In genomic region chr2:216057688-216058193, GRCh38 we compare ENCODE assay signal across 8 cellular contexts. TPM values are rescaled to one million over a fixed set of nuclear protein-coding genes. Genes with fewer than 3 reads are reported as not detected.
DNase-seq lines count a peak whose midpoint lies in the region; ATAC-seq and TF ChIP-seq lines count a peak whose summit lies in the region.

No MANE protein-coding gene starts in this region.

- no peak overlapping the region for H4K91ac ChIP-seq in IMR-90 (ENCODE audit: insufficient read depth, low read depth, low read length)

- in situ Hi-C loops in IMR-90 (cut with MboI; ENCODE audit: low sequenced_read_pairs) = no loop called here

- H2BK20ac ChIP-seq in IMR-90 (ENCODE audit: low read depth, low read length) = no peak overlapping the region

- POLR2A ChIA-PET in CD8-positive, alpha-beta memory T cell (lab: Charles Lee) = interaction anchor here (0.5 to 1.0 kb wide), 5 partner anchors 12 to 124 kb away, joined by 3 to 7 read pairs (median 3); partner anchors contain the start of gene XRCC5
- POLR2A ChIA-PET in IMR-90 (lab: Charles Lee; ENCODE audit: unreplicated experiment) = no interaction called here

- H3K79me1 ChIP-seq in IMR-90 (ENCODE audit: low read depth in 1 of 2, low read length in 2 of 2) = no peaks in the 10 kb centered on the region

- H3K27me3 Mint-ChIP-seq in CD8-positive, alpha-beta memory T cell = no peaks in the 10 kb centered on the region

- CTCF ChIA-PET in CD8-positive, alpha-beta memory T cell (lab: Charles Lee) = interaction anchor here (1.0 to 1.6 kb wide), 5 partner anchors 24 to 52 kb away, joined by 3 to 8 read pairs (median 4); partner anchors contain the start of genes PECR and TMEM169
- CTCF ChIA-PET in IMR-90 (lab: Yijun Ruan, JAX) = no interaction called here

- peak overlapping the region; percentile 37 for H2AK9ac ChIP-seq in IMR-90 (replicated peaks; ENCODE audit: low read depth, low read length, poor library complexity)

- ATAC-seq in GM21423 (IDR thresholded peaks at IDR 0.05; ENCODE audit: unreplicated experiment) = peak; percentile 89
- ATAC-seq in IMR-90 (ENCODE audit: low read depth) = peak; percentile 90

- no peak overlapping the region for H3K18ac ChIP-seq in IMR-90 (ENCODE audit: low read depth, low read length)

- no peak overlapping the region for H2BK15ac ChIP-seq in IMR-90 (ENCODE audit: low read depth, low read length)

- peak; percentile 28 to 78 (median 71) for DNase-seq in CD8-positive, alpha-beta memory T cell
- DNase-seq in IMR-90 = peak; percentile 70
- DNase-seq in activated CD8-positive, alpha-beta memory T cell treated with anti-CD3 and anti-CD28 coated beads, Interleukin-2, amount 50 U/mL, for 24 hours (ENCODE audit: extremely low read depth) = peak; percentile 4
- peak; percentile 68 for DNase-seq in germinal center (ENCODE audit: low spot score)
- DNase-seq in stimulated activated CD4-positive, alpha-beta T cell treated with anti-CD3 and anti-CD28 coated beads, Interleukin-4, amount 100 ng/mL, for 24 hours = peak; percentile 55
- no peak for DNase-seq in DMS79 (lab: John Stamatoyannopoulos, UW)
- DNase-seq in NCI-H748 treated with DMSO at 0.1 percent for 48 hours (lab: John Stamatoyannopoulos, UW) = no peak

- no peak for TF ChIP-seq RAD21 in IMR-90 (IDR thresholded peaks at IDR 0.05; ENCODE audit: low read length)

- peak overlapping the region; percentile 3; the same call in 1 of the 2 replicates for H3K4ac ChIP-seq in IMR-90 (ENCODE audit: low read depth, low read length)

- peak overlapping the region; percentile 67 for H2AFZ ChIP-seq in IMR-90 (replicated peaks; ENCODE audit: low read length, poor library complexity)

- no peak overlapping the region for H3K9ac ChIP-seq in IMR-90 (ENCODE audit: low read depth, low read length)

- H3K4me3 ChIP-seq in CD8-positive, alpha-beta memory T cell (ENCODE audit: low read length) = peak overlapping the region; percentile 50
- no peak overlapping the region for H3K4me3 ChIP-seq in IMR-90 (ENCODE audit: insufficient read depth, low read depth, low read length)

- H3K9me3 Mint-ChIP-seq in CD8-positive, alpha-beta memory T cell = no peaks in the 10 kb centered on the region

- no peak overlapping the region for H2BK5ac ChIP-seq in IMR-90 (ENCODE audit: low read depth, low read length, poor library complexity, severe bottlenecking)

- intact Hi-C loops in IMR-90 (cut with micrococcal nuclease) = no loop called here

- no peaks in the 10 kb centered on the region for H3K27me3 ChIP-seq in CD8-positive, alpha-beta memory T cell (ENCODE audit: insufficient read depth, low read length, poor library complexity, severe bottlenecking)
- no peaks in the 10 kb centered on the region for H3K27me3 ChIP-seq in IMR-90 (ENCODE audit: control insufficient read depth, insufficient read depth, low read length)

- H3K27ac Mint-ChIP-seq in CD8-positive, alpha-beta memory T cell = peak overlapping the region; percentile 84 to 99 (median 98)

- H3K4me3 Mint-ChIP-seq in CD8-positive, alpha-beta memory T cell = peak overlapping the region; percentile 29 to 86 (median 82)

- H3K4me1 Mint-ChIP-seq in CD8-positive, alpha-beta memory T cell = peaks cover 31 to 41% (median 37%) of the 10 kb centered on the region in 3 donors

- H3K14ac ChIP-seq in IMR-90 (replicated peaks; ENCODE audit: low read depth, low read length) = no peak overlapping the region; the same call in 1 of the 2 replicates

- H3K36me3 ChIP-seq in CD8-positive, alpha-beta memory T cell (ENCODE audit: insufficient read depth, low read length) = no peaks in the 10 kb centered on the region
- H3K36me3 ChIP-seq in IMR-90 (ENCODE audit: control insufficient read depth, insufficient read depth, low read length) = no peaks in the 10 kb centered on the region

- no peak overlapping the region for H2BK120ac ChIP-seq in IMR-90 (ENCODE audit: low read depth, low read length)

- TF ChIP-seq POLR2A in IMR-90 (IDR thresholded peaks at IDR 0.05; ENCODE audit: low read depth, low read length) = no peak

- 67% methylated on average over 2 of the region's 7 CpGs; no CpG with 5 or more reads in 1 of the 2 experiments for WGBS in IMR-90 (ENCODE audit: extremely low coverage in 2 of 2, insufficient read length in 1 of 2), 2 experiments

- no peak for TF ChIP-seq CTCF in IMR-90 (conservative IDR thresholded peaks at IDR 0.05; ENCODE audit: low read depth, low read length)

- H3K4me2 ChIP-seq in IMR-90 (ENCODE audit: low read depth, low read length) = no peak overlapping the region

- peak overlapping the region; percentile 66 for H3K27ac ChIP-seq in CD8-positive, alpha-beta memory T cell (ENCODE audit: low read depth, low read length)
- no peak overlapping the region for H3K27ac ChIP-seq in IMR-90 (ENCODE audit: insufficient read depth, low read length)

- no peaks in the 10 kb centered on the region; the same call in 1 of the 2 replicates for H3K9me1 ChIP-seq in IMR-90 (ENCODE audit: insufficient read depth, low read length)

- no peak overlapping the region for H3K23ac ChIP-seq in IMR-90 (ENCODE audit: low read depth, low read length)

- H3K4me1 ChIP-seq in CD8-positive, alpha-beta memory T cell (ENCODE audit: insufficient read depth, low read length) = peaks cover 20% of the 10 kb centered on the region
- H3K4me1 ChIP-seq in IMR-90 (ENCODE audit: control insufficient read depth, insufficient read depth, low read length) = peaks cover 2% of the 10 kb centered on the region; the same call in 1 of the 2 replicates

- no peak overlapping the region for H3K56ac ChIP-seq in IMR-90 (ENCODE audit: extremely low read depth, insufficient read depth, low read length)

- peak overlapping the region; percentile 45; the same call in 1 of the 2 replicates for H2AK5ac ChIP-seq in IMR-90 (ENCODE audit: low read depth, low read length)

- H4K5ac ChIP-seq in IMR-90 (ENCODE audit: low read depth, low read length) = no peak overlapping the region

- H4K8ac ChIP-seq in IMR-90 (ENCODE audit: low read depth in 2 of 2, low read length in 2 of 2) = no peak overlapping the region; a peak in 1 of 4 replicates

- no peaks in the 10 kb centered on the region for H3K9me3 ChIP-seq in CD8-positive, alpha-beta memory T cell (ENCODE audit: low read length)
- no peaks in the 10 kb centered on the region for H3K9me3 ChIP-seq in IMR-90 (ENCODE audit: control insufficient read depth, insufficient read depth, low read length)

- H4K20me1 ChIP-seq in IMR-90 (ENCODE audit: insufficient read depth, low read length) = no peaks in the 10 kb centered on the region

- dilution Hi-C loops in IMR-90 (cut with HindIII; ENCODE audit: low sequenced_read_pairs, unreplicated experiment) = no loop called here

- peaks cover 12 to 27% (median 18%) of the 10 kb centered on the region in 3 donors for H3K36me3 Mint-ChIP-seq in CD8-positive, alpha-beta memory T cell

- BruUV-seq in IMR-90 (replicated peaks; lab: Mats Ljungman, UMichigan) = no TSS peak

TF ChIP-seq in IMR-90, 13 proteins besides CTCF, POLR2A, EP300 and RAD21:
- TF ChIP-seq MAFK (IDR thresholded peaks at IDR 0.05; ENCODE audit: low read depth, low read length) (no peak), SMC3 (IDR thresholded peaks at IDR 0.05; ENCODE audit: low read depth, low read length) (no peak)
TF ChIP-seq in IMR-90: peak in this region for 0.

RNA-seq across cellular contexts. Expression of gene PECR, which starts 23.9 kb away (rescaled TPM):
- 10 to 100 TPM; 10.5 to 12.6 TPM for total RNA-seq in CD8-positive, alpha-beta memory T cell
- polyA plus RNA-seq in CD8-positive, alpha-beta memory T cell = 24.4 TPM
- 13.3 and 17.7 TPM in 2 replicates for total RNA-seq in IMR-90 (2012; rRNA removed)
- polyA plus RNA-seq in IMR-90 (2012; rRNA removed) = 11.4 and 12.8 TPM in 2 replicates
- 2.6 and 5.5 TPM in 2 replicates for polyA plus RNA-seq in IMR-90 (2012; cell fraction: cytosol; rRNA removed)
- polyA plus RNA-seq in IMR-90 (2012; cell fraction: nucleus; rRNA removed; ENCODE audit: low replicate concordance) = 2.3 and 5.3 TPM in 2 replicates

RNA-seq across cellular contexts. Expression of gene TMEM169, which starts 24.0 kb away (rescaled TPM):
- under 1 TPM; 0.63 to 0.73 TPM for total RNA-seq in CD8-positive, alpha-beta memory T cell
- polyA plus RNA-seq in CD8-positive, alpha-beta memory T cell = 1.1 TPM
- 0.54 and 0.83 TPM in 2 replicates for total RNA-seq in IMR-90 (2012; rRNA removed)
- 0.15 and 0.17 TPM in 2 replicates for polyA plus RNA-seq in IMR-90 (2012; rRNA removed)
- 0.05 and 0.13 TPM in 2 replicates for polyA plus RNA-seq in IMR-90 (2012; cell fraction: cytosol; rRNA removed)
- 0.18 and 0.20 TPM in 2 replicates for polyA plus RNA-seq in IMR-90 (2012; cell fraction: nucleus; rRNA removed; ENCODE audit: low replicate concordance)

RNA-seq across cellular contexts. Expression of gene MREG, which starts 44.4 kb away (rescaled TPM):
- total RNA-seq in CD8-positive, alpha-beta memory T cell = 10 to 100 TPM; 25.4 to 26.2 TPM
- polyA plus RNA-seq in CD8-positive, alpha-beta memory T cell = 3.9 TPM
- total RNA-seq in IMR-90 (2012; rRNA removed) = 1.7 and 1.8 TPM in 2 replicates
- 1.0 and 1.1 TPM in 2 replicates for polyA plus RNA-seq in IMR-90 (2012; rRNA removed)
- polyA plus RNA-seq in IMR-90 (2012; cell fraction: cytosol; rRNA removed) = 0.34 and 0.43 TPM in 2 replicates
- polyA plus RNA-seq in IMR-90 (2012; cell fraction: nucleus; rRNA removed; ENCODE audit: low replicate concordance) = 0.20 and 1.4 TPM in 2 replicates

RNA-seq across cellular contexts. Expression of gene XRCC5, which starts 51.4 kb away (rescaled TPM):
- 100 to 1,000 TPM; 612 to 643 TPM for total RNA-seq in CD8-positive, alpha-beta memory T cell
- polyA plus RNA-seq in CD8-positive, alpha-beta memory T cell = 306 TPM
- total RNA-seq in IMR-90 (2012; rRNA removed) = 352 and 509 TPM in 2 replicates
- polyA plus RNA-seq in IMR-90 (2012; rRNA removed) = 144 and 156 TPM in 2 replicates
- 103 and 426 TPM in 2 replicates for polyA plus RNA-seq in IMR-90 (2012; cell fraction: cytosol; rRNA removed)
- polyA plus RNA-seq in IMR-90 (2012; cell fraction: nucleus; rRNA removed; ENCODE audit: low replicate concordance) = 65.1 and 146 TPM in 2 replicates

Comparison
In these comparisons a context has a peak if more than half of its experiments do, and no peak if none do; other contexts are left out.
1. DNase-seq: peak in CD8-positive, alpha-beta memory T cell (5 of 5), IMR-90 (single experiment), activated CD8-positive, alpha-beta memory T cell treated with anti-CD3 and anti-CD28 coated beads, Interleukin-2, amount 50 U/mL, for 24 hours (single experiment), germinal center (single experiment) and stimulated activated CD4-positive, alpha-beta T cell treated with anti-CD3 and anti-CD28 coated beads, Interleukin-4, amount 100 ng/mL, for 24 hours (single experiment); none in DMS79 (single experiment) and NCI-H748 treated with DMSO at 0.1 percent for 48 hours (single experiment).